In genomic region chr2:112917856-112918255, GRCh38 we compare ENCODE assay signal across 35 cellular contexts. TPM values are rescaled to one million over a fixed set of nuclear protein-coding genes. Genes with fewer than 3 reads are reported as not detected.
"Had no signal": no experiment of that assay in that cellular context is flagged by ENCODE, and none has a peak within 500 bp of the region (broad histone marks: within the 10 kb centered on the region; RNA-seq: fewer than 3 reads in every experiment).

No MANE protein-coding gene starts in this region.

- ATAC-seq: left colon; left lung; lower lobe of right lung; natural killer cell; right lobe of liver; stimulated activated memory B cell treated with anti-CD40 and anti-IgM and Interleukin-4, amounts not matched to agents 10 μg/mL and 1 μg/mL and 100 μg/mL, for 72 hours; stimulated activated naive CD8-positive, alpha-beta T cell treated with anti-CD3 and anti-CD28 coated beads, Interleukin-15, amount 100 ng/mL, for 72 hours had no signal

- H3K4me3 ChIP-seq: left lung, lower lobe of right lung, neural progenitor cell, ovary, right atrium auricular region, right lobe of liver, smooth muscle cell, testis, thyroid gland, transverse colon, upper lobe of left lung, vagina had no signal

- H3K4me1 ChIP-seq: left lung, lower lobe of right lung, neural progenitor cell, right atrium auricular region, testis, thyroid gland, upper lobe of left lung, vagina had no signal

- H3K36me3 ChIP-seq: left lung, lower lobe of right lung, neural progenitor cell, ovary, right atrium auricular region, right lobe of liver, thyroid gland, transverse colon, upper lobe of left lung, vagina had no signal

- H3K27ac Mint-ChIP-seq: naive B cell; nephron progenitor cell; stimulated activated memory B cell treated with anti-CD40 and anti-IgM and Interleukin-4, amounts not matched to agents 10 μg/mL and 1 μg/mL and 100 μg/mL, for 72 hours; stimulated activated naive CD8-positive, alpha-beta T cell treated with anti-CD3 and anti-CD28 coated beads, Interleukin-15, amount 100 ng/mL, for 72 hours had no signal

- H3K9me3 ChIP-seq: left lung, lower lobe of right lung, ovary, right lobe of liver, testis, thyroid gland, transverse colon, upper lobe of left lung, vagina had no signal

- H3K4me3 Mint-ChIP-seq: naive B cell; natural killer cell; nephron progenitor cell; neural progenitor cell; stimulated activated memory B cell treated with anti-CD40 and anti-IgM and Interleukin-4, amounts not matched to agents 10 μg/mL and 1 μg/mL and 100 μg/mL, for 72 hours; stimulated activated naive CD8-positive, alpha-beta T cell treated with anti-CD3 and anti-CD28 coated beads, Interleukin-15, amount 100 ng/mL, for 72 hours had no signal

- H3K36me3 Mint-ChIP-seq: naive B cell; natural killer cell; neural progenitor cell; stimulated activated memory B cell treated with anti-CD40 and anti-IgM and Interleukin-4, amounts not matched to agents 10 μg/mL and 1 μg/mL and 100 μg/mL, for 72 hours had no signal

- H3K27me3 Mint-ChIP-seq: naive B cell; progenitor cell of endocrine pancreas; stimulated activated naive CD8-positive, alpha-beta T cell treated with anti-CD3 and anti-CD28 coated beads, Interleukin-15, amount 100 ng/mL, for 72 hours had no signal

- DNase-seq: kidney; left colon; lower lobe of right lung; mammary epithelial cell; mesenchymal stem cell; naive B cell; natural killer cell; nephron progenitor cell; ovary; right lobe of liver; stimulated activated CD4-positive, alpha-beta T cell treated with anti-CD3 and anti-CD28 coated beads, Interleukin-1b, Interleukin-23, amount 100 ng/mL, for 48 hours; stimulated activated CD4-positive, alpha-beta T cell treated with anti-CD3 and anti-CD28 coated beads, Interleukin-2, amount 100 ng/mL, for 48 hours; stimulated activated CD4-positive, alpha-beta T cell treated with anti-CD3 and anti-CD28 coated beads, Interleukin-4, amount 100 ng/mL, for 4 hours; stimulated activated CD8-positive, alpha-beta memory T cell treated with anti-CD3 and anti-CD28 coated beads, Interleukin-4, amount 100 ng/mL, for 48 hours; stimulated activated naive CD4-positive, alpha-beta T cell treated with Interleukin-2 at 50 U/mL for 16 hours; stimulated activated naive CD8-positive, alpha-beta T cell treated with anti-CD3 and anti-CD28 coated beads, Interleukin-15, amount 100 ng/mL, for 72 hours; substantia nigra; testis; thyroid gland; transverse colon had no signal

- H3K27ac ChIP-seq: left lung, lower lobe of right lung, neural progenitor cell, ovary, right atrium auricular region, right lobe of liver, testis, thyroid gland, transverse colon, upper lobe of left lung, vagina had no signal

- H3K27me3 ChIP-seq: left lung, neural progenitor cell, ovary, right atrium auricular region, right lobe of liver, testis, thyroid gland, transverse colon, upper lobe of left lung, vagina had no signal

- H3K4me1 Mint-ChIP-seq: naive B cell; nephron progenitor cell; neural progenitor cell; stimulated activated memory B cell treated with anti-CD40 and anti-IgM and Interleukin-4, amounts not matched to agents 10 μg/mL and 1 μg/mL and 100 μg/mL, for 72 hours had no signal

- H3K9me3 Mint-ChIP-seq: natural killer cell, neural progenitor cell had no signal

RNA-seq across cellular contexts. Expression of gene IL37, which starts 6.9 kb away (rescaled TPM):
- total RNA-seq: kidney, liver, lower lobe of right lung, mammary epithelial cell, mononuclear cell, natural killer cell, omental fat pad, ovary, progenitor cell of endocrine pancreas, pulmonary artery endothelial cell, renal cortical epithelial cell, right atrium auricular region, right lobe of liver, skeletal muscle tissue, smooth muscle cell, thyroid gland, urinary bladder, vagina had no signal

RNA-seq across cellular contexts. Expression of gene IL36G, which starts 60.0 kb away (rescaled TPM):
- total RNA-seq: kidney, left lung, liver, lower lobe of right lung, mononuclear cell, natural killer cell, omental fat pad, ovary, progenitor cell of endocrine pancreas, pulmonary artery endothelial cell, renal cortical epithelial cell, right atrium auricular region, right lobe of liver, skeletal muscle tissue, thyroid gland, upper lobe of left lung, urinary bladder, vagina had no signal
